14 cellular contexts compared by ENCODE assay signal in genomic region chr9:89675403-89675771, GRCh38.
DNase-seq lines count a peak whose midpoint lies in the region; ATAC-seq and TF ChIP-seq lines count a peak whose summit lies in the region.
"Had no signal": no experiment of that assay in that cellular context is flagged by ENCODE, and none has a peak within 500 bp of the region (broad histone marks: within the 10 kb centered on the region; RNA-seq: fewer than 3 reads in every experiment).

No MANE protein-coding gene starts in this region.

- H2AFZ ChIP-seq in neural progenitor cell (replicated peaks) = no peak overlapping the region

- H3K36me3 ChIP-seq in heart right ventricle (no peaks in the 10 kb centered on the region), neural progenitor cell (no peaks in the 10 kb centered on the region), HAP-1 (replicated peaks) (no peaks in the 10 kb centered on the region)
- H3K36me3 ChIP-seq: esophagus muscularis mucosa, spleen, thyroid gland had no signal

- peak; percentile 72 to 88 (median 86) for ATAC-seq in heart right ventricle

- peak overlapping the region; percentile 50 for H3K4me3 Mint-ChIP-seq in neural progenitor cell
- H3K4me3 Mint-ChIP-seq: activated naive CD8-positive, alpha-beta T cell treated with anti-CD3 and anti-CD28 coated beads for 36 hours had no signal

- H3K27ac Mint-ChIP-seq in neural progenitor cell = no peak overlapping the region
- H3K27ac Mint-ChIP-seq: activated naive CD8-positive, alpha-beta T cell treated with anti-CD3 and anti-CD28 coated beads for 36 hours had no signal

- peaks cover 8% of the 10 kb centered on the region for H3K9me3 Mint-ChIP-seq in neural progenitor cell

- H3K36me3 Mint-ChIP-seq in neural progenitor cell = peaks cover 3% of the 10 kb centered on the region

- peak overlapping the region; percentile 86 for H3K4me2 ChIP-seq in neural progenitor cell

- H4K20me1 ChIP-seq in neural progenitor cell (ENCODE audit: low read depth) = peaks cover 44% of the 10 kb centered on the region

- DNase-seq in Ammon's horn (ENCODE audit: low spot score) = peak; percentile 64
- DNase-seq in heart right ventricle = peak; percentile 62 to 70
- no peak for DNase-seq in neural progenitor cell (ENCODE audit: low spot score)
- DNase-seq in HAP-1 (ENCODE audit: low spot score in 2 of 2) = no peak
- DNase-seq in RKO (ENCODE audit: low spot score) = no peak
- DNase-seq in occipital lobe (lab: John Stamatoyannopoulos, UW) = no peak
- DNase-seq in stimulated activated CD4-positive, alpha-beta T cell treated with anti-CD3 and anti-CD28 coated beads, Interleukin-2, amount 100 ng/mL, for 24 hours = no peak
- DNase-seq: activated naive CD8-positive, alpha-beta T cell treated with anti-CD3 and anti-CD28 coated beads for 36 hours; Calu3; NCI-H1048; spleen; thyroid gland had no signal

- in situ Hi-C loops in HAP-1 (cut with MboI; ENCODE audit: low sequenced_read_pairs) = loop anchor here (5.0 kb wide), 1 partner anchor 68 kb away; the partner anchor contains the start of gene GADD45G

- H3K27me3 ChIP-seq in heart right ventricle = no peaks in the 10 kb centered on the region
- peaks cover 59% of the 10 kb centered on the region for H3K27me3 ChIP-seq in neural progenitor cell
- H3K27me3 ChIP-seq in HAP-1 (ENCODE audit: low read depth) = no peaks in the 10 kb centered on the region
- H3K27me3 ChIP-seq: esophagus muscularis mucosa, spleen, thyroid gland had no signal

- intact Hi-C loops in heart right ventricle (cut with DNase I) = loop anchor here in 4 of 10 donors (5.0 to 10.0 kb wide), 5 partner anchors 48 to 429 kb away; no protein-coding TSS in a partner anchor

- H3F3A ChIP-seq in neural progenitor cell (ENCODE audit: low read depth) = peaks cover 47% of the 10 kb centered on the region

- no peaks in the 10 kb centered on the region for H3K9me3 ChIP-seq in heart right ventricle
- no peaks in the 10 kb centered on the region for H3K9me3 ChIP-seq in neural progenitor cell (ENCODE audit: low read depth)
- H3K9me3 ChIP-seq in HAP-1 = no peaks in the 10 kb centered on the region
- H3K9me3 ChIP-seq: esophagus muscularis mucosa, spleen, thyroid gland had no signal

- H3K4me1 ChIP-seq in heart right ventricle (peaks cover 0 to 34% (median 20%) of the 10 kb centered on the region in 9 donors), neural progenitor cell (peaks cover 43% of the 10 kb centered on the region), HAP-1 (peaks cover 47% of the 10 kb centered on the region)

- peaks cover 42% of the 10 kb centered on the region for H3K27me3 Mint-ChIP-seq in neural progenitor cell (ENCODE audit: insufficient read depth, low read depth)
- H3K27me3 Mint-ChIP-seq: activated naive CD8-positive, alpha-beta T cell treated with anti-CD3 and anti-CD28 coated beads for 36 hours had no signal

- H3K4me1 Mint-ChIP-seq in neural progenitor cell = peaks cover 74% of the 10 kb centered on the region
- H3K4me1 Mint-ChIP-seq: activated naive CD8-positive, alpha-beta T cell treated with anti-CD3 and anti-CD28 coated beads for 36 hours had no signal

- no peak overlapping the region for H3K9ac ChIP-seq in neural progenitor cell

- TF ChIP-seq CTCF in VCaP (conservative IDR thresholded peaks at IDR 0.05) = no peak
- no peak for TF ChIP-seq CTCF in heart right ventricle (IDR thresholded peaks at IDR 0.05)
- no peak for TF ChIP-seq CTCF in neural progenitor cell (IDR thresholded peaks at IDR 0.05)

- peak overlapping the region; percentile 71 for H3K27ac ChIP-seq in VCaP
- peak overlapping the region in 8 of 10 donors; percentile 15 to 79 (median 49) for H3K27ac ChIP-seq in heart right ventricle
- no peak overlapping the region for H3K27ac ChIP-seq in neural progenitor cell
- H3K27ac ChIP-seq: esophagus muscularis mucosa, spleen had no signal

- H3K4me3 ChIP-seq in heart right ventricle (no peak overlapping the region), neural progenitor cell (no peak overlapping the region), HAP-1 (no peak overlapping the region)
- H3K4me3 ChIP-seq: esophagus muscularis mucosa, spleen, thyroid gland had no signal

- WGBS in heart right ventricle, 2 donors = 43 to 51% methylated on average over 8 of the region's 8 CpGs

- no peaks in the 10 kb centered on the region for H3K79me2 ChIP-seq in neural progenitor cell (ENCODE audit: low read depth)

Comparison
In these comparisons a context has a peak if more than half of its experiments do, and no peak if none do; other contexts are left out.
1. DNase-seq: peak in Ammon's horn (single experiment) and heart right ventricle (2 of 2); none in neural progenitor cell (single experiment), HAP-1 (0 of 2), RKO (single experiment), occipital lobe (single experiment) and stimulated activated CD4-positive, alpha-beta T cell treated with anti-CD3 and anti-CD28 coated beads, Interleukin-2, amount 100 ng/mL, for 24 hours (0 of 2).